10 cellular contexts compared by ENCODE assay signal in genomic region chr5:56329652-56330051, GRCh38.
DNase-seq lines count a peak whose midpoint lies in the region; ATAC-seq and TF ChIP-seq lines count a peak whose summit lies in the region.
"Had no signal": no experiment of that assay in that cellular context is flagged by ENCODE, and none has a peak within 500 bp of the region (broad histone marks: within the 10 kb centered on the region; RNA-seq: fewer than 3 reads in every experiment).

No MANE protein-coding gene starts in this region.

- BruUV-seq in IMR-90 (replicated peaks; lab: Mats Ljungman, UMichigan): no TSS peak

- no peak overlapping the region for H2AK9ac ChIP-seq in IMR-90 (replicated peaks; ENCODE audit: low read depth, low read length, poor library complexity)

- peak overlapping the region; percentile 57; the same call in 1 of the 3 replicates for H2BK15ac ChIP-seq in IMR-90 (ENCODE audit: low read depth, low read length)

- peak; percentile 20 for ATAC-seq in activated CD8-positive, alpha-beta memory T cell treated with anti-CD3 and anti-CD28 coated beads, Interleukin-2, amount 10 ng/mL, durations not matched to agents 7 days and 5 days
- ATAC-seq in GM21717 (IDR thresholded peaks at IDR 0.05; ENCODE audit: unreplicated experiment): peak; percentile 77
- no peak for ATAC-seq in IMR-90 (ENCODE audit: low read depth)
- ATAC-seq in naive thymus-derived CD8-positive, alpha-beta T cell: no peak

- H4K91ac ChIP-seq in IMR-90 (ENCODE audit: insufficient read depth, low read depth, low read length): peak overlapping the region; percentile 43

- H3K4me2 ChIP-seq in IMR-90 (ENCODE audit: low read depth, low read length): no peak overlapping the region
- no peak overlapping the region for H3K4me2 ChIP-seq in osteoblast (ENCODE audit: insufficient read depth, low read length)

- H3K4me3 Mint-ChIP-seq in activated CD8-positive, alpha-beta memory T cell treated with anti-CD3 and anti-CD28 coated beads, Interleukin-2, amount 10 ng/mL, durations not matched to agents 7 days and 5 days: peak overlapping the region; percentile 12
- H3K4me3 Mint-ChIP-seq in naive thymus-derived CD8-positive, alpha-beta T cell: peak overlapping the region in 8 of 10 donors; percentile 1 to 78 (median 66)

- peak overlapping the region; percentile 94 for H3K14ac ChIP-seq in IMR-90 (replicated peaks; ENCODE audit: low read depth, low read length)

- H4K20me1 ChIP-seq in IMR-90 (ENCODE audit: insufficient read depth, low read length): no peaks in the 10 kb centered on the region
- H4K20me1 ChIP-seq in osteoblast (ENCODE audit: insufficient read depth, low read length): no peaks in the 10 kb centered on the region

- H4K8ac ChIP-seq in IMR-90 (ENCODE audit: low read depth in 2 of 2, low read length in 2 of 2): peak overlapping the region in 1 of 2 experiments; percentile 59; a peak in 1 of 4 replicates

- H3K27me3 ChIP-seq in IMR-90 (ENCODE audit: control insufficient read depth, insufficient read depth, low read length) (no peaks in the 10 kb centered on the region), osteoblast (ENCODE audit: insufficient read depth, low read length) (peaks cover 4% of the 10 kb centered on the region)

- H3K9me3 Mint-ChIP-seq in activated CD8-positive, alpha-beta memory T cell treated with anti-CD3 and anti-CD28 coated beads, Interleukin-2, amount 10 ng/mL, durations not matched to agents 7 days and 5 days (ENCODE audit: low read depth): peaks cover 6% of the 10 kb centered on the region
- H3K9me3 Mint-ChIP-seq in naive thymus-derived CD8-positive, alpha-beta T cell: peaks cover 0 to 9% (median 0%) of the 10 kb centered on the region in 9 donors

- no peaks in the 10 kb centered on the region for H3K27me3 Mint-ChIP-seq in activated CD8-positive, alpha-beta memory T cell treated with anti-CD3 and anti-CD28 coated beads, Interleukin-2, amount 10 ng/mL, durations not matched to agents 7 days and 5 days
- no peaks in the 10 kb centered on the region for H3K27me3 Mint-ChIP-seq in naive thymus-derived CD8-positive, alpha-beta T cell

- peak overlapping the region; percentile 60; the same call in 1 of the 2 replicates for H3K23ac ChIP-seq in IMR-90 (ENCODE audit: low read depth, low read length)

- H4K5ac ChIP-seq in IMR-90 (ENCODE audit: low read depth, low read length): no peak overlapping the region

- dilution Hi-C loops in IMR-90 (cut with HindIII; ENCODE audit: low sequenced_read_pairs, unreplicated experiment): no loop called here

- H3K79me2 ChIP-seq in osteoblast (ENCODE audit: insufficient read depth, low read length): no peaks in the 10 kb centered on the region

- H3K36me3 ChIP-seq in IMR-90 (ENCODE audit: control insufficient read depth, insufficient read depth, low read length): no peaks in the 10 kb centered on the region
- no peaks in the 10 kb centered on the region for H3K36me3 ChIP-seq in osteoblast (ENCODE audit: insufficient read depth, low read length)

- H2BK20ac ChIP-seq in IMR-90 (ENCODE audit: low read depth, low read length): peak overlapping the region; percentile 63

- peaks cover 3% of the 10 kb centered on the region for H3K4me1 ChIP-seq in IMR-90 (ENCODE audit: control insufficient read depth, insufficient read depth, low read length)
- H3K4me1 ChIP-seq in osteoblast (ENCODE audit: insufficient read depth, low read length): peaks cover 4% of the 10 kb centered on the region

- no peak overlapping the region for H3K56ac ChIP-seq in IMR-90 (ENCODE audit: extremely low read depth, insufficient read depth, low read length)

- H3K9me1 ChIP-seq in IMR-90 (ENCODE audit: insufficient read depth, low read length): peaks cover 8% of the 10 kb centered on the region

- H3K36me3 Mint-ChIP-seq in activated CD8-positive, alpha-beta memory T cell treated with anti-CD3 and anti-CD28 coated beads, Interleukin-2, amount 10 ng/mL, durations not matched to agents 7 days and 5 days: peaks cover 13% of the 10 kb centered on the region
- peaks cover 0 to 2% (median 0%) of the 10 kb centered on the region in 3 donors for H3K36me3 Mint-ChIP-seq in naive thymus-derived CD8-positive, alpha-beta T cell

- H2AFZ ChIP-seq in IMR-90 (replicated peaks; ENCODE audit: low read length, poor library complexity) (no peak overlapping the region), osteoblast (ENCODE audit: low read length) (no peak overlapping the region)

- WGBS in IMR-90 (ENCODE audit: extremely low coverage in 2 of 2, insufficient read length in 1 of 2), 2 experiments: 100% methylated on average over 1 of the region's 3 CpGs; no CpG with 5 or more reads in 1 of the 2 experiments

- H3K4me3 ChIP-seq in IMR-90 (ENCODE audit: insufficient read depth, low read depth, low read length) (no peak overlapping the region), osteoblast (ENCODE audit: insufficient read depth, low read length) (no peak overlapping the region)
- H3K4me3 ChIP-seq: lung had no signal

- TF ChIP-seq CTCF in IMR-90 (conservative IDR thresholded peaks at IDR 0.05; ENCODE audit: low read depth, low read length): no peak
- no peak for TF ChIP-seq CTCF in osteoblast (IDR thresholded peaks at IDR 0.05; ENCODE audit: extremely low read depth, low read depth, low read length)

- no peak for DNase-seq in activated CD8-positive, alpha-beta memory T cell treated with anti-CD3 and anti-CD28 coated beads, Interleukin-2, amount 10 ng/mL, durations not matched to agents 7 days and 5 days
- no peak for DNase-seq in activated CD8-positive, alpha-beta memory T cell treated with anti-CD3 and anti-CD28 coated beads for 24 hours
- no peak for DNase-seq in IMR-90
- no peak for DNase-seq in naive thymus-derived CD8-positive, alpha-beta T cell
- no peak for DNase-seq in NOMO-1 (lab: John Stamatoyannopoulos, UW; ENCODE audit: unreplicated experiment in 2 of 2)
- no peak for DNase-seq in osteoblast (ENCODE audit: insufficient read length, low spot score, missing footprints)
- DNase-seq in effector CD4-positive, alpha-beta T cell: no peak
- DNase-seq: NCI-H345 had no signal

- H3K27ac ChIP-seq in IMR-90 (ENCODE audit: insufficient read depth, low read length) (no peak overlapping the region), osteoblast (ENCODE audit: low read depth, low read length) (no peak overlapping the region)

- CTCF ChIA-PET in activated CD8-positive, alpha-beta memory T cell treated with anti-CD3 and anti-CD28 coated beads, Interleukin-2, amount 10 ng/mL, durations not matched to agents 7 days and 5 days (lab: Charles Lee): interaction anchor here (0.8 to 1.0 kb wide), 2 partner anchors 11 to 59 kb away, joined by 3 to 5 read pairs; no protein-coding TSS in a partner anchor
- CTCF ChIA-PET in IMR-90 (lab: Yijun Ruan, JAX): interaction anchor here (0.9 kb wide), 1 partner anchor 13 kb away, joined by 3 read pairs; no protein-coding TSS in a partner anchor

- intact Hi-C loops in IMR-90 (cut with micrococcal nuclease): no loop called here

- in situ Hi-C loops in IMR-90 (cut with MboI; ENCODE audit: low sequenced_read_pairs): no loop called here

- no peaks in the 10 kb centered on the region for H3K79me1 ChIP-seq in IMR-90 (ENCODE audit: low read depth in 1 of 2, low read length in 2 of 2)

- H3K27ac Mint-ChIP-seq in activated CD8-positive, alpha-beta memory T cell treated with anti-CD3 and anti-CD28 coated beads, Interleukin-2, amount 10 ng/mL, durations not matched to agents 7 days and 5 days: peak overlapping the region; percentile 87
- H3K27ac Mint-ChIP-seq in naive thymus-derived CD8-positive, alpha-beta T cell: peak overlapping the region in 9 of 10 donors; percentile 3 to 92 (median 72)

- no peak for TF ChIP-seq POLR2A in IMR-90 (IDR thresholded peaks at IDR 0.05; ENCODE audit: low read depth, low read length)

- no peak overlapping the region for H2BK5ac ChIP-seq in IMR-90 (ENCODE audit: low read depth, low read length, poor library complexity, severe bottlenecking)

- H3K9ac ChIP-seq in IMR-90 (ENCODE audit: low read depth, low read length): no peak overlapping the region

- TF ChIP-seq RAD21 in IMR-90 (IDR thresholded peaks at IDR 0.05; ENCODE audit: low read length): no peak

- H3K18ac ChIP-seq in IMR-90 (ENCODE audit: low read depth, low read length): peak overlapping the region; percentile 24; the same call in 1 of the 2 replicates

- peak overlapping the region; percentile 38; the same call in 1 of the 2 replicates for H2AK5ac ChIP-seq in IMR-90 (ENCODE audit: low read depth, low read length)

- H2BK120ac ChIP-seq in IMR-90 (ENCODE audit: low read depth, low read length): peak overlapping the region; percentile 81

- H3K4ac ChIP-seq in IMR-90 (ENCODE audit: low read depth, low read length): peak overlapping the region; percentile 80; the same call in 1 of the 2 replicates

- H3K9me3 ChIP-seq in IMR-90 (ENCODE audit: control insufficient read depth, insufficient read depth, low read length): no peaks in the 10 kb centered on the region
- H3K9me3 ChIP-seq in osteoblast (ENCODE audit: low read depth, low read length): no peaks in the 10 kb centered on the region

- POLR2A ChIA-PET in IMR-90 (lab: Charles Lee; ENCODE audit: unreplicated experiment): no interaction called here
- POLR2A ChIA-PET in naive thymus-derived CD8-positive, alpha-beta T cell (lab: Charles Lee): interaction anchor here (0.7 to 1.7 kb wide), 2 partner anchors 13 to 485 kb away, joined by 3 to 4 read pairs; partner anchors contain the start of gene MAP3K1

- H3K4me1 Mint-ChIP-seq in activated CD8-positive, alpha-beta memory T cell treated with anti-CD3 and anti-CD28 coated beads, Interleukin-2, amount 10 ng/mL, durations not matched to agents 7 days and 5 days: peaks cover 56% of the 10 kb centered on the region
- H3K4me1 Mint-ChIP-seq in naive thymus-derived CD8-positive, alpha-beta T cell: peaks cover 36 to 64% (median 53%) of the 10 kb centered on the region in 4 donors

TF ChIP-seq in IMR-90, 13 proteins besides CTCF, POLR2A, EP300 and RAD21:
- TF ChIP-seq CHD1 (IDR thresholded peaks at IDR 0.05; ENCODE audit: low read depth, low read length) (no peak), SMC3 (IDR thresholded peaks at IDR 0.05; ENCODE audit: low read depth, low read length) (no peak)

Comparison
In these comparisons a context has a peak if more than half of its experiments do, and no peak if none do; other contexts are left out.
1. ATAC-seq: peak in activated CD8-positive, alpha-beta memory T cell treated with anti-CD3 and anti-CD28 coated beads, Interleukin-2, amount 10 ng/mL, durations not matched to agents 7 days and 5 days (single experiment) and GM21717 (single experiment); none in IMR-90 (single experiment) and naive thymus-derived CD8-positive, alpha-beta T cell (0 of 2).